ENCODE assay signal across 9 cellular contexts in the genomic region with DNA sequence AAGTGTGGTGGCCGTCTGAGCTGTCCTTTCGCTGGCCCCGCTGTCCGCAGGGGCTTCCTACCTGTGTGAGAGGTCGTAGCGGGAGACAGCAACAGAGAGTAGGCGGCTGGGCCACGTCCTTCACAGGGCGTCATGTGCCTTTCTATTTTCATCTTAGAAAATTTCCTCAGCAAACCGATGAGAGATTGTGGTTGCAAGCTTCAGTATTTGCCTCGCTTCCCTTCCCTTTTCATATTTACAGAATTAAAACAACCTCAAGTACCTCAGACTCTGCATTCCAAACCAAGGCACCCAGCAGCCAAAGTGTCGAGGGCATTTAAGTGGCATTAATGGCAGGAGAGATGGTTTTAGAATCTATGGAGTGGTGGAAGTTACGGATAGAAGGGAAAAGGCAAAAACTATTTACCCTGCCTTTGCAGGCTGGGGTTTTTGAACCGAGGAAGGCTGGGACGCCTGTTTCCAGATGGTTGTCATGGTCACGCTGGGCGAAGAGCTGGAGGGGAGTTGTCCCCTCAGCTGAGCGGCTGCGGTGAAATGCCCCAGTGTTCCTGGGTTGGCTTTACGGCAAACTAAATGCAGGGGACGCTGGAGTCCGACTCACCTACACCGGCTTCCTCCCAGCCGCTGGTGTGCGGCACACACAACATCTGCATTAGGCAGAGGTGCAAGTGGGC. TPM values are rescaled to one million over a fixed set of nuclear protein-coding genes. Genes with fewer than 3 reads are reported as not detected.
DNase-seq lines count a peak whose midpoint lies in the region; ATAC-seq and TF ChIP-seq lines count a peak whose summit lies in the region.
"Had no signal": no experiment of that assay in that cellular context is flagged by ENCODE, and none has a peak within 500 bp of the region (broad histone marks: within the 10 kb centered on the region; RNA-seq: fewer than 3 reads in every experiment).

No MANE protein-coding gene starts in this region.

- intact Hi-C loops in spleen (cut with DNase I; ENCODE audit: low total_unique reads) = no loop called here

- no peaks in the 10 kb centered on the region for H3K4me1 Mint-ChIP-seq in activated T-helper 17 cell treated with anti-CD3 and anti-CD28 coated beads, Interleukin-2, amount 50 U/mL, for 72 hours

- TF ChIP-seq POLR2A in GM18951 (IDR thresholded peaks at IDR 0.05; ENCODE audit: extremely low read depth, insufficient read depth, insufficient read length) = peak; percentile 40
- TF ChIP-seq POLR2A in spleen (IDR thresholded peaks at IDR 0.05) = no peak

- ATAC-seq in HG02852 (IDR thresholded peaks at IDR 0.05; ENCODE audit: unreplicated experiment) = peak; percentile 55
- no peak for ATAC-seq in activated T-helper 17 cell treated with anti-CD3 and anti-CD28 coated beads, Interleukin-2, amount 50 U/mL, for 72 hours (replicated peaks)

- H3K27me3 Mint-ChIP-seq in activated T-helper 17 cell treated with anti-CD3 and anti-CD28 coated beads, Interleukin-2, amount 50 U/mL, for 72 hours = no peaks in the 10 kb centered on the region

- H3K9me3 ChIP-seq in spleen = no peaks in the 10 kb centered on the region

- no peak for TF ChIP-seq CTCF in spleen (IDR thresholded peaks at IDR 0.05 in 8 of 11, conservative IDR thresholded peaks at IDR 0.05 in 3 of 11)

- H3K27me3 ChIP-seq in spleen (replicated peaks in 1 of 7) = no peaks in the 10 kb centered on the region

- H3K4me3 Mint-ChIP-seq in activated T-helper 17 cell treated with anti-CD3 and anti-CD28 coated beads, Interleukin-2, amount 50 U/mL, for 72 hours = no peak overlapping the region

- 49 to 59% (median 53%) methylated on average over 19 to 25 of the region's 25 CpGs for WGBS in spleen, 5 donors

- peaks cover 22 to 83% (median 61%) of the 10 kb centered on the region in 6 donors for H3K4me1 ChIP-seq in spleen

- peak overlapping the region in 2 of 8 donors; percentile 1 to 47 for H3K4me3 ChIP-seq in spleen
- H3K4me3 ChIP-seq: skin epidermis had no signal

- in situ Hi-C loops in GM18951 (cut with MboI; ENCODE audit: low sequenced_read_pairs, unreplicated experiment) = no loop called here

- H3K27ac ChIP-seq in spleen = peak overlapping the region; percentile 21 to 79 (median 66)

- H3K27ac Mint-ChIP-seq in activated T-helper 17 cell treated with anti-CD3 and anti-CD28 coated beads, Interleukin-2, amount 50 U/mL, for 72 hours = no peak overlapping the region

- no peaks in the 10 kb centered on the region for H3K9me3 Mint-ChIP-seq in activated T-helper 17 cell treated with anti-CD3 and anti-CD28 coated beads, Interleukin-2, amount 50 U/mL, for 72 hours

- H3K36me3 ChIP-seq in spleen = peaks cover 10 to 66% (median 53%) of the 10 kb centered on the region in 6 donors

- H3K36me3 Mint-ChIP-seq in activated T-helper 17 cell treated with anti-CD3 and anti-CD28 coated beads, Interleukin-2, amount 50 U/mL, for 72 hours (ENCODE audit: low read depth) = peaks cover 47% of the 10 kb centered on the region

- DNase-seq in SKM-1 (lab: John Stamatoyannopoulos, UW; ENCODE audit: unreplicated experiment) (peak; percentile 11), spleen (peak; percentile 83), hippocampal formation (lab: John Stamatoyannopoulos, UW) (no peak), DMS153 (lab: John Stamatoyannopoulos, UW) (no peak), NCI-H1694 treated with DMSO at 0.1 percent for 48 hours (lab: John Stamatoyannopoulos, UW) (no peak)

RNA-seq across cellular contexts. Expression of a gene that starts 41.9 kb away (rescaled TPM):
- total RNA-seq in spleen = 10 to 100 TPM; 56.8 to 65.7 (median 64.0) TPM
- polyA plus RNA-seq in spleen = 10 to 100 TPM; 32.6 to 38.2 (median 33.2) TPM
- total RNA-seq in activated T-helper 17 cell treated with anti-CD3 and anti-CD28 coated beads, Interleukin-2, amount 50 U/mL, for 72 hours = 10 to 100 TPM; 37.9 to 49.7 TPM

RNA-seq across cellular contexts. Expression of a gene that starts 50.8 kb away (rescaled TPM):
- total RNA-seq in spleen = 1 to 10 TPM in 6 of 7 donors, under 1 TPM in 1; 0.33 to 2.9 (median 2.4) TPM
- polyA plus RNA-seq in spleen = 1 to 10 TPM in 2 of 3 donors, under 1 TPM in 1; 0.67 to 2.2 (median 1.1) TPM
- 1 to 10 TPM; 1.5 to 3.2 TPM for total RNA-seq in activated T-helper 17 cell treated with anti-CD3 and anti-CD28 coated beads, Interleukin-2, amount 50 U/mL, for 72 hours

Comparison
In these comparisons a context has a peak if more than half of its experiments do, and no peak if none do; other contexts are left out.
1. DNase-seq: peak in SKM-1 (single experiment) and spleen (single experiment); none in hippocampal formation (0 of 2), DMS153 (single experiment) and NCI-H1694 treated with DMSO at 0.1 percent for 48 hours (single experiment).